9 cellular contexts compared by ENCODE assay signal in the genomic region with DNA sequence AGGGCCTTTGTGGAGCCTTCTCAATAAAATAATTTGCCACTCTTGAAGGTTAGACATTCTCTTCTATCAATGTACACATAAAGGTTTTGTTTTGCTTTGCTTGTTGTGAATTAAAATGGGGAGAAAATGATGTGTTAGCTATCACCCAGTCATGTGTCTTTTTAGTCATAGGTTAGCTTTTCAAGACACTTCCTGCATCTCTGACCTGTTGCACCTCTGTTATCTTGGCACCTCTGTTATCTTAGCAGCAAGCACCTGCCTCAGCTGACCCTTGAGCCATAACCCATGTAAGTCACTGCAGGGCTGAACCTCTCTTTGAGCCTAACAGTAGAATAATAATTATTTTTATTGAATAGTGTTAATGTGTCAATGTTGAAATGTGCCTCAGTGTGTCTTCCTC. TPM values are rescaled to one million over a fixed set of nuclear protein-coding genes. Genes with fewer than 3 reads are reported as not detected.
DNase-seq lines count a peak whose midpoint lies in the region; ATAC-seq and TF ChIP-seq lines count a peak whose summit lies in the region.
"Had no signal": no experiment of that assay in that cellular context is flagged by ENCODE, and none has a peak within 500 bp of the region (broad histone marks: within the 10 kb centered on the region; RNA-seq: fewer than 3 reads in every experiment).

No MANE protein-coding gene starts in this region.

- TF ChIP-seq CTCF in AG09309 (IDR thresholded peaks at IDR 0.05; ENCODE audit: control insufficient read depth, insufficient read depth, low read depth, low read length, missing control alignments) (no peak), LNCaP clone FGC (IDR thresholded peaks at IDR 0.05; ENCODE audit: control insufficient read depth, extremely low read depth, insufficient read depth) (no peak)

- H3K4me3 ChIP-seq in AG09309 (ENCODE audit: control insufficient read depth, low read depth, low read length): peak overlapping the region; percentile 36; the same call in 1 of the 2 replicates
- H3K4me3 ChIP-seq in LNCaP clone FGC (ENCODE audit: low read depth, low read length): peak overlapping the region; percentile 65

- peaks cover 10 to 26% (median 19%) of the 10 kb centered on the region in 5 donors for H3K27me3 Mint-ChIP-seq in naive thymus-derived CD8-positive, alpha-beta T cell

- H3K4me3 Mint-ChIP-seq in naive thymus-derived CD8-positive, alpha-beta T cell: peak overlapping the region in 9 of 10 donors; percentile 2 to 70 (median 50)

- DNase-seq in AG09309 (ENCODE audit: low read depth) (no peak), LNCaP clone FGC (ENCODE audit: low read depth) (no peak), dermis blood vessel endothelial cell (peak; percentile 36), cerebellar nuclear complex (lab: John Stamatoyannopoulos, UW) (no peak), SW 1271 (lab: John Stamatoyannopoulos, UW) (no peak)
- DNase-seq in naive thymus-derived CD8-positive, alpha-beta T cell: no peak

- H3K9me3 Mint-ChIP-seq in naive thymus-derived CD8-positive, alpha-beta T cell: peaks cover 0 to 9% (median 0%) of the 10 kb centered on the region in 9 donors

- POLR2A ChIA-PET in naive thymus-derived CD8-positive, alpha-beta T cell (lab: Charles Lee): no interaction called here

- peaks cover 0 to 2% (median 1%) of the 10 kb centered on the region in 3 donors for H3K36me3 Mint-ChIP-seq in naive thymus-derived CD8-positive, alpha-beta T cell
- H3K36me3 Mint-ChIP-seq: activated naive CD4-positive, alpha-beta T cell treated with anti-CD3 and anti-CD28 coated beads, Interleukin-2, amount 50 U/mL, for 24 hours had no signal

- H3K4me1 Mint-ChIP-seq in naive thymus-derived CD8-positive, alpha-beta T cell: peaks cover 4 to 23% (median 19%) of the 10 kb centered on the region in 4 donors

- H3K27ac Mint-ChIP-seq in naive thymus-derived CD8-positive, alpha-beta T cell: no peak overlapping the region
- H3K27ac Mint-ChIP-seq: activated naive CD4-positive, alpha-beta T cell treated with anti-CD3 and anti-CD28 coated beads, Interleukin-2, amount 50 U/mL, for 24 hours had no signal

- no peak for ATAC-seq in naive thymus-derived CD8-positive, alpha-beta T cell
- ATAC-seq in HG03097 (IDR thresholded peaks at IDR 0.05; ENCODE audit: low FRiP score, unreplicated experiment) (no peak), HG03571 (IDR thresholded peaks at IDR 0.05; ENCODE audit: unreplicated experiment) (no peak)

RNA-seq across cellular contexts. Expression of a gene that starts 1.0 kb away (rescaled TPM):
- total RNA-seq in dermis blood vessel endothelial cell: 3.2 and 7.7 TPM in 2 replicates
- total RNA-seq in naive thymus-derived CD8-positive, alpha-beta T cell: not detected
- polyA plus RNA-seq in naive thymus-derived CD8-positive, alpha-beta T cell: not detected

RNA-seq across cellular contexts. Expression of a gene that starts 38.5 kb away (rescaled TPM):
- 205 and 257 TPM in 2 replicates for total RNA-seq in dermis blood vessel endothelial cell
- total RNA-seq in naive thymus-derived CD8-positive, alpha-beta T cell: under 1 TPM; 0.49 to 0.55 TPM
- not detected for polyA plus RNA-seq in naive thymus-derived CD8-positive, alpha-beta T cell

Comparison
In these comparisons a context has a peak if more than half of its experiments do, and no peak if none do; other contexts are left out.
1. RNA of a gene that starts 38.5 kb away (total RNA-seq): 205 to 257 TPM in dermis blood vessel endothelial cell; 0.49 to 0.55 TPM in naive thymus-derived CD8-positive, alpha-beta T cell; every median in the first group is over 100 times any median in the second.